28 cellular contexts compared by ENCODE assay signal in the genomic region with DNA sequence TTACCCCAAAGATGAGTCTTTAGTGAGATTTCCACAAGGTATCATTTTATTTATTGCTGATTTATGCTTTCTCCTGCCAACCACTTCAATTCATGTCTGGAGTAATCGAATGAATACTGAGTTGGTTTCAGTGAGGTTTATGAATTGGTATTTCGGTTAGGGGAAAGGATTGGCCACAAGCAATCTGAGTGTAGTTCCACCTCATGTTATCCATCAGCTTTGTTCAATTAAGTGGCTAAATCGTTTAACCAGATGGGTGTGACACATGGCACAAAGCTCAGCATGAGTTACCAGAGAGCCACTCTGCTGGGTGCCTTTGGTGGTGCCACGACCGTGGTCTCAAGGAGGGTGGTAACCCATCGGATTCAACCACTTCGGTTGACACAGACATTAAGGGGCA.
"Had no signal": no experiment of that assay in that cellular context is flagged by ENCODE, and none has a peak within 500 bp of the region (broad histone marks: within the 10 kb centered on the region; RNA-seq: fewer than 3 reads in every experiment).

No MANE protein-coding gene starts in this region.

- H3K36me3 Mint-ChIP-seq: naive B cell; natural killer cell; stimulated activated memory B cell treated with anti-CD40 and anti-IgM and Interleukin-4, amounts not matched to agents 10 μg/mL and 1 μg/mL and 100 μg/mL, for 72 hours; type B pancreatic cell had no signal

- ATAC-seq: psoas muscle; right cardiac atrium; right lobe of liver; stimulated activated memory B cell treated with anti-CD40 and anti-IgM and Interleukin-4, amounts not matched to agents 10 μg/mL and 1 μg/mL and 100 μg/mL, for 72 hours; stimulated activated naive CD8-positive, alpha-beta T cell treated with anti-CD3 and anti-CD28 coated beads, Interleukin-15, amount 100 ng/mL, for 72 hours; stimulated activated naive CD8-positive, alpha-beta T cell treated with anti-CD3 and anti-CD28 coated beads, Interleukin-15, Interleukin-2, amounts not matched to agents 100 U/mL and 50 U/mL, for 24 hours; upper lobe of right lung had no signal

- H3K4me1 Mint-ChIP-seq: naive B cell; natural killer cell; nephron progenitor cell; stimulated activated memory B cell treated with anti-CD40 and anti-IgM and Interleukin-4, amounts not matched to agents 10 μg/mL and 1 μg/mL and 100 μg/mL, for 72 hours; stimulated activated naive CD8-positive, alpha-beta T cell treated with anti-CD3 and anti-CD28 coated beads, Interleukin-15, amount 100 ng/mL, for 72 hours had no signal

- H3K9me3 Mint-ChIP-seq: naive B cell; natural killer cell; neural crest cell; stimulated activated memory B cell treated with anti-CD40 and anti-IgM and Interleukin-4, amounts not matched to agents 10 μg/mL and 1 μg/mL and 100 μg/mL, for 72 hours; stimulated activated naive CD8-positive, alpha-beta T cell treated with anti-CD3 and anti-CD28 coated beads, Interleukin-15, amount 100 ng/mL, for 72 hours; type B pancreatic cell had no signal

- H3K4me3 Mint-ChIP-seq: naive B cell; natural killer cell; nephron progenitor cell; neural crest cell; stimulated activated memory B cell treated with anti-CD40 and anti-IgM and Interleukin-4, amounts not matched to agents 10 μg/mL and 1 μg/mL and 100 μg/mL, for 72 hours; stimulated activated naive CD8-positive, alpha-beta T cell treated with anti-CD3 and anti-CD28 coated beads, Interleukin-15, amount 100 ng/mL, for 72 hours; type B pancreatic cell had no signal

- H3K27ac Mint-ChIP-seq: naive B cell; natural killer cell; nephron progenitor cell; progenitor cell of endocrine pancreas; stimulated activated memory B cell treated with anti-CD40 and anti-IgM and Interleukin-4, amounts not matched to agents 10 μg/mL and 1 μg/mL and 100 μg/mL, for 72 hours; stimulated activated naive CD8-positive, alpha-beta T cell treated with anti-CD3 and anti-CD28 coated beads, Interleukin-15, amount 100 ng/mL, for 72 hours; type B pancreatic cell had no signal

- DNase-seq: naive B cell; natural killer cell; nephron progenitor cell; occipital lobe; ovary; posterior cingulate gyrus; psoas muscle; right cardiac atrium; right lobe of liver; sigmoid colon; small intestine; stimulated activated CD4-positive, alpha-beta T cell treated with anti-CD3 and anti-CD28 coated beads, Interleukin-15, amount 100 ng/mL, for 24 hours; stimulated activated CD4-positive, alpha-beta T cell treated with anti-CD3 and anti-CD28 coated beads, Interleukin-2, amount 100 ng/mL, for 24 hours; stimulated activated CD4-positive, alpha-beta T cell treated with anti-CD3 and anti-CD28 coated beads, Interleukin-2, amount 100 ng/mL, for 48 hours; stimulated activated CD4-positive, alpha-beta T cell treated with anti-CD3 and anti-CD28 coated beads, Interleukin-4, amount 100 ng/mL, for 24 hours; stimulated activated naive CD4-positive, alpha-beta T cell; stimulated activated naive CD8-positive, alpha-beta T cell treated with anti-CD3 and anti-CD28 coated beads, Interleukin-15, amount 100 ng/mL, for 72 hours; stimulated activated naive CD8-positive, alpha-beta T cell treated with anti-CD3 and anti-CD28 coated beads, Interleukin-15, Interleukin-2, amounts not matched to agents 100 U/mL and 50 U/mL, for 24 hours; substantia nigra; testis; tibial artery; transverse colon; upper lobe of right lung; uterus had no signal
